ENCODE assay signal across 27 cellular contexts in genomic region chr19:15262011-15262410, GRCh38. TPM values are rescaled to one million over a fixed set of nuclear protein-coding genes. Genes with fewer than 3 reads are reported as not detected.
"Had no signal": no experiment of that assay in that cellular context is flagged by ENCODE, and none has a peak within 500 bp of the region (broad histone marks: within the 10 kb centered on the region; RNA-seq: fewer than 3 reads in every experiment).

No MANE protein-coding gene starts in this region.

- H3K4me3 ChIP-seq: gastrocnemius medialis, hepatocyte, psoas muscle, smooth muscle cell, stomach, thyroid gland had no signal

- H3K9me3 ChIP-seq: gastrocnemius medialis, psoas muscle, stomach, thyroid gland had no signal

- H3K9me3 Mint-ChIP-seq: activated naive CD4-positive, alpha-beta T cell treated with anti-CD3 and anti-CD28 coated beads, Interleukin-2, amount 10 ng/mL, durations not matched to agents 7 days and 5 days; activated naive CD8-positive, alpha-beta T cell treated with anti-CD3 and anti-CD28 coated beads, Interleukin-2, amount 10 ng/mL, durations not matched to agents 7 days and 5 days; activated T-helper 1 cell treated with anti-CD3 and anti-CD28 coated beads, Interleukin-12 subunit alpha, Interleukin-12 subunit beta, Interleukin-2, Interleukin-4 antibody, amounts not matched to agents 30 ng/mL and 10 ng/mL and 1 ng/mL, durations not matched to agents 14 hours and 24 hours and 36 hours; effector memory CD8-positive, alpha-beta T cell; nephron progenitor cell; stimulated activated naive B cell treated with anti-CD40 and anti-IgM and Interleukin-4, amounts not matched to agents 10 μg/mL and 1 μg/mL and 100 μg/mL, for 72 hours had no signal

- ATAC-seq: effector memory CD8-positive, alpha-beta T cell; gastrocnemius medialis; left cardiac atrium; psoas muscle; stimulated activated naive B cell treated with anti-CD40 and anti-IgM and Interleukin-4, amounts not matched to agents 10 μg/mL and 1 μg/mL and 100 μg/mL, for 72 hours had no signal

- H3K27ac ChIP-seq: gastrocnemius medialis, hepatocyte, parathyroid adenoma, psoas muscle, stomach, thyroid gland, VCaP had no signal

- H3K4me3 Mint-ChIP-seq: activated naive CD4-positive, alpha-beta T cell treated with anti-CD3 and anti-CD28 coated beads, Interleukin-2, amount 10 ng/mL, durations not matched to agents 7 days and 5 days; activated naive CD8-positive, alpha-beta T cell treated with anti-CD3 and anti-CD28 coated beads, Interleukin-2, amount 10 ng/mL, durations not matched to agents 7 days and 5 days; activated T-helper 1 cell treated with anti-CD3 and anti-CD28 coated beads, Interleukin-12 subunit alpha, Interleukin-12 subunit beta, Interleukin-2, Interleukin-4 antibody, amounts not matched to agents 30 ng/mL and 10 ng/mL and 1 ng/mL, durations not matched to agents 14 hours and 24 hours and 36 hours; effector memory CD8-positive, alpha-beta T cell; nephron progenitor cell; stimulated activated naive B cell treated with anti-CD40 and anti-IgM and Interleukin-4, amounts not matched to agents 10 μg/mL and 1 μg/mL and 100 μg/mL, for 72 hours had no signal

- H2AFZ ChIP-seq: hepatocyte, parathyroid adenoma had no signal

- H3K27me3 Mint-ChIP-seq: activated naive CD4-positive, alpha-beta T cell treated with anti-CD3 and anti-CD28 coated beads, Interleukin-2, amount 10 ng/mL, durations not matched to agents 7 days and 5 days; activated naive CD8-positive, alpha-beta T cell treated with anti-CD3 and anti-CD28 coated beads, Interleukin-2, amount 10 ng/mL, durations not matched to agents 7 days and 5 days; effector memory CD8-positive, alpha-beta T cell; stimulated activated naive B cell treated with anti-CD40 and anti-IgM and Interleukin-4, amounts not matched to agents 10 μg/mL and 1 μg/mL and 100 μg/mL, for 72 hours had no signal

- DNase-seq: activated CD4-positive, alpha-beta T cell treated with anti-CD3 and anti-CD28 coated beads for 48 hours; activated CD4-positive, alpha-beta T cell treated with anti-CD3 and anti-CD28 coated beads, Interleukin-2, amount 50 U/mL, for 48 hours; activated CD8-positive, alpha-beta memory T cell treated with anti-CD3 and anti-CD28 coated beads, Interleukin-2, amount 50 U/mL, for 4 hours; activated gamma-delta T cell; activated naive CD4-positive, alpha-beta T cell treated with anti-CD3 and anti-CD28 coated beads, Interleukin-2, amount 10 ng/mL, durations not matched to agents 7 days and 5 days; activated naive CD8-positive, alpha-beta T cell treated with anti-CD3 and anti-CD28 coated beads, Interleukin-2, amount 10 ng/mL, durations not matched to agents 7 days and 5 days; activated T-cell treated with anti-CD3 and anti-CD28 coated beads, Interleukin-2, amount 50 U/mL, for 1 hour; caudate nucleus; cortex of kidney; effector memory CD8-positive, alpha-beta T cell; erythroblast; gastrocnemius medialis; left cardiac atrium; mammary epithelial cell; nephron progenitor cell; psoas muscle; stimulated activated CD4-positive, alpha-beta T cell treated with anti-CD3 and anti-CD28 coated beads, Interleukin-1b, Interleukin-23, amount 100 ng/mL, for 48 hours; stimulated activated naive B cell treated with anti-CD40 and anti-IgM and Interleukin-4, amounts not matched to agents 10 μg/mL and 1 μg/mL and 100 μg/mL, for 72 hours; stomach; T-helper 1 cell; T-helper 9 cell; thyroid gland had no signal

- H3K27ac Mint-ChIP-seq: activated naive CD4-positive, alpha-beta T cell treated with anti-CD3 and anti-CD28 coated beads, Interleukin-2, amount 10 ng/mL, durations not matched to agents 7 days and 5 days; activated naive CD8-positive, alpha-beta T cell treated with anti-CD3 and anti-CD28 coated beads, Interleukin-2, amount 10 ng/mL, durations not matched to agents 7 days and 5 days; activated T-helper 1 cell treated with anti-CD3 and anti-CD28 coated beads, Interleukin-12 subunit alpha, Interleukin-12 subunit beta, Interleukin-2, Interleukin-4 antibody, amounts not matched to agents 30 ng/mL and 10 ng/mL and 1 ng/mL, durations not matched to agents 14 hours and 24 hours and 36 hours; effector memory CD8-positive, alpha-beta T cell; stimulated activated naive B cell treated with anti-CD40 and anti-IgM and Interleukin-4, amounts not matched to agents 10 μg/mL and 1 μg/mL and 100 μg/mL, for 72 hours had no signal

- H3K4me2 ChIP-seq: hepatocyte, smooth muscle cell had no signal

- H3K4me1 Mint-ChIP-seq: activated naive CD4-positive, alpha-beta T cell treated with anti-CD3 and anti-CD28 coated beads, Interleukin-2, amount 10 ng/mL, durations not matched to agents 7 days and 5 days had no signal

- H3K27me3 ChIP-seq: gastrocnemius medialis, hepatocyte, stomach, thyroid gland had no signal

RNA-seq across cellular contexts. Expression of gene EPHX3, which starts 29.8 kb away (rescaled TPM):
- total RNA-seq: activated naive CD8-positive, alpha-beta T cell treated with anti-CD3 and anti-CD28 coated beads, Interleukin-2, amount 10 ng/mL, durations not matched to agents 7 days and 5 days; activated T-helper 1 cell treated with anti-CD3 and anti-CD28 coated beads, Interleukin-12 subunit alpha, Interleukin-12 subunit beta, Interleukin-2, Interleukin-4 antibody, amounts not matched to agents 30 ng/mL and 10 ng/mL and 1 ng/mL, durations not matched to agents 14 hours and 24 hours and 36 hours; gastrocnemius medialis had no signal
